Comparison of ENCODE assay signal across 21 cellular contexts in genomic region chr9:21567926-21568325, GRCh38.
"Had no signal": no experiment of that assay in that cellular context is flagged by ENCODE, and none has a peak within 500 bp of the region (broad histone marks: within the 10 kb centered on the region; RNA-seq: fewer than 3 reads in every experiment).

No MANE protein-coding gene starts in this region.

- FAIRE-seq: RCC 7860 had no signal

- H3K27me3 ChIP-seq: SJSA1 had no signal

- DNase-seq: KBM-7, NCI-H1092, NCI-H1105 treated with DMSO at 0.1 percent for 48 hours, NCI-H1436, NCI-H187, NCI-H2029, NCI-H2081 treated with DMSO at 0.1 percent for 48 hours, NCI-H2171, NCI-H226, NCI-H446, NCI-H510A, NCI-H524 treated with DMSO at 0.1 percent for 48 hours, NCI-H69, NCI-H774, Right ventricle myocardium superior, SIG-M5, T-helper 2 cell had no signal

- H3K36me3 ChIP-seq: SJSA1 had no signal

- H3K4me3 ChIP-seq: SJSA1, SK-N-MC had no signal

- H3K27ac ChIP-seq: HL-60, SJSA1, SK-N-MC had no signal

- H3K9me3 ChIP-seq: SJSA1 had no signal
